In genomic region chr17:82648165-82648668, GRCh38 we compare ENCODE assay signal across 1 cellular context.
TF ChIP-seq lines count a peak whose summit lies in the region.

Gene WDR45B, minus strand, starts transcription at chr17:82648444. Its CDS starts 104 bp downstream, at chr17:82648340.

TF ChIP-seq in GM12878, 131 proteins besides CTCF, POLR2A, EP300 and RAD21 (continued from another document):
- TF ChIP-seq PRDM15 (CRISPR knock-in tag; IDR thresholded peaks at IDR 0.05) (no peak), RFX5 (IDR thresholded peaks at IDR 0.05; ENCODE audit: low read depth, low read length) (no peak), ZBTB11 (CRISPR knock-in tag; IDR thresholded peaks at IDR 0.05) (no peak), ZNF622 (IDR thresholded peaks at IDR 0.05) (no peak), ZNF384 (IDR thresholded peaks at IDR 0.05; ENCODE audit: borderline replicate concordance, low read depth, low read length) (no peak), DPF2 (IDR thresholded peaks at IDR 0.05) (peak; percentile 78), EGR1 (IDR thresholded peaks at IDR 0.05; ENCODE audit: borderline replicate concordance in 1 of 2, low read depth in 2 of 2, low read length in 2 of 2) (peak; percentile 70 to 99), E2F8 (IDR thresholded peaks at IDR 0.05; ENCODE audit: low read depth, partially characterized antibody) (no peak), NR2F1 (conservative IDR thresholded peaks at IDR 0.05) (peak; percentile 41), MEF2A (IDR thresholded peaks at IDR 0.05; ENCODE audit: insufficient read depth, low read depth, low read length) (0 out of 2 replicates have a peak, but pooled peaks have one; percentile 44), TCF7 (IDR thresholded peaks at IDR 0.05; ENCODE audit: borderline replicate concordance) (no peak), POLR2AphosphoS2 (IDR thresholded peaks at IDR 0.05; ENCODE audit: low read depth, low read length) (peak; percentile 57; the same call in 1 of the 2 replicates), BMI1 (IDR thresholded peaks at IDR 0.05; ENCODE audit: borderline replicate concordance) (no peak)
- TF ChIP-seq, protein P1, sequence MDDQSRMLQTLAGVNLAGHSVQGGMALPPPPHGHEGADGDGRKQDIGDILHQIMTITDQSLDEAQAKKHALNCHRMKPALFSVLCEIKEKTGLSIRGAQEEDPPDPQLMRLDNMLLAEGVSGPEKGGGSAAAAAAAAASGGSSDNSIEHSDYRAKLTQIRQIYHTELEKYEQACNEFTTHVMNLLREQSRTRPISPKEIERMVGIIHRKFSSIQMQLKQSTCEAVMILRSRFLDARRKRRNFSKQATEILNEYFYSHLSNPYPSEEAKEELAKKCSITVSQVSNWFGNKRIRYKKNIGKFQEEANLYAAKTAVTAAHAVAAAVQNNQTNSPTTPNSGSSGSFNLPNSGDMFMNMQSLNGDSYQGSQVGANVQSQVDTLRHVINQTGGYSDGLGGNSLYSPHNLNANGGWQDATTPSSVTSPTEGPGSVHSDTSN (IDR thresholded peaks at IDR 0.05; ENCODE audit: insufficient replicate concordance, low read depth, low read length): no peak
TF ChIP-seq in GM12878: peak in this region for 39.
